1 cellular context compared by ENCODE assay signal in the genomic region with DNA sequence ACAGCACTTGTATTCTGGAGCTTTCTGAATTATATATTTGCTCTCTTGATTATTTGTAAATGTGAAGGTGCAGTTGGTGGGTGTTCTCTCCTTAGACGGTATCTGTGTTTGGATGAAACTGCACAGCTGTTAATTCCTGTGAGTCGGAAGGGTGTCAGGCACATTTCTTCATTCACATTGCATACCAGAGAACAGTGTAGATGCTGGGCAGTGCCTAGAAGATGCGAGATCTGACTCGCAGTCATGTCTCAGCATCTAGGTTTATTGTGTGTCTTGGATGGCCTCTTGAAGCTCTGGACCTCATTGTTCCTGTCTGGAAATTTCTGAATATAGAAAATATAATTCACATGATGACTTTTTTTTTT.
TF ChIP-seq lines count a peak whose summit lies in the region.

No MANE protein-coding gene starts in this region.

TF ChIP-seq in IMR-90, 13 proteins besides CTCF, POLR2A, EP300 and RAD21:
- TF ChIP-seq ELK1 (IDR thresholded peaks at IDR 0.05; ENCODE audit: borderline replicate concordance, low read depth, low read length) (no peak), BHLHE40 (IDR thresholded peaks at IDR 0.05; ENCODE audit: low read depth, low read length) (peak; percentile 55; the same call in 1 of the 2 replicates), MAZ (IDR thresholded peaks at IDR 0.05; ENCODE audit: borderline replicate concordance, low read depth, low read length) (no peak), FOS (IDR thresholded peaks at IDR 0.05; ENCODE audit: low read depth, low read length) (no peak), SMC3 (IDR thresholded peaks at IDR 0.05; ENCODE audit: low read depth, low read length) (no peak), MAFK (IDR thresholded peaks at IDR 0.05; ENCODE audit: low read depth, low read length) (no peak), CEBPB (IDR thresholded peaks at IDR 0.05; ENCODE audit: low read depth, low read length) (peak; percentile 61; the same call in 1 of the 2 replicates)
- TF ChIP-seq, protein P1, sequence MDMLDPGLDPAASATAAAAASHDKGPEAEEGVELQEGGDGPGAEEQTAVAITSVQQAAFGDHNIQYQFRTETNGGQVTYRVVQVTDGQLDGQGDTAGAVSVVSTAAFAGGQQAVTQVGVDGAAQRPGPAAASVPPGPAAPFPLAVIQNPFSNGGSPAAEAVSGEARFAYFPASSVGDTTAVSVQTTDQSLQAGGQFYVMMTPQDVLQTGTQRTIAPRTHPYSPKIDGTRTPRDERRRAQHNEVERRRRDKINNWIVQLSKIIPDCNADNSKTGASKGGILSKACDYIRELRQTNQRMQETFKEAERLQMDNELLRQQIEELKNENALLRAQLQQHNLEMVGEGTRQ (IDR thresholded peaks at IDR 0.05; ENCODE audit: low read depth, low read length) = no peak
